In the genomic region with DNA sequence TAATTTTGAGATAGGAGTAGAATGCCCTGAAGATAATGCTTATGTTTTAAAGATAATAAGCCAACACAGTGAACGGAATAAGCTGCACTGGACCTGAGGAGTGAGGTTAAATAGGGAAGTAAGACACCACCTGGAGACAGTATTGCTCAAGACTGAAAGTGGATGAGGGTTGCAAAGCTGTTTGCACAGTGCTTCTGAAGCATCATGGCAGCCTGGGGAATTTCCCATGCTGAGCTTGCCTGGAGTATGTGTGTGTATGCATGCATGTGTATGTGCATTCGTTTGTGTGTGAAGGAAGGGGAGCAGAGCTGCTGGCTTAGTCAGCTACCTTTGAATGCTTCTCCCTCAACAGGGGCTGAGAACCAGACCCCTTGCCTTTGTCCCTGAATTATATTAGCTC, we compare ENCODE assay signal across 11 cellular contexts. TPM values are rescaled to one million over a fixed set of nuclear protein-coding genes. Genes with fewer than 3 reads are reported as not detected.
A peak's percentile ranks its signal among the peaks of the same experiment; 100 is the strongest.
DNase-seq lines count a peak whose midpoint lies in the region; ATAC-seq and TF ChIP-seq lines count a peak whose summit lies in the region.
"Had no signal": no experiment of that assay in that cellular context is flagged by ENCODE, and none has a peak within 500 bp of the region (broad histone marks: within the 10 kb centered on the region; RNA-seq: fewer than 3 reads in every experiment).

No MANE protein-coding gene starts in this region.

- H3K27me3 ChIP-seq in lower lobe of right lung (ENCODE audit: low read depth), result no peaks in the 10 kb centered on the region

- peaks cover 4% of the 10 kb centered on the region for H3K9me3 Mint-ChIP-seq in activated naive CD8-positive, alpha-beta T cell treated with anti-CD3 and anti-CD28 coated beads, Interleukin-2, amount 50 U/mL, for 24 hours

- H3K4me3 ChIP-seq in lower lobe of right lung, result no peak overlapping the region
- H3K4me3 ChIP-seq: SK-N-MC, skin epidermis had no signal

- H3K4me1 ChIP-seq in lower lobe of right lung, result no peaks in the 10 kb centered on the region

- no peak for TF ChIP-seq CTCF in lower lobe of right lung (IDR thresholded peaks at IDR 0.05)

- intact Hi-C loops in lower lobe of right lung (cut with DNase I), result no loop called here

- H3K36me3 ChIP-seq in lower lobe of right lung, result no peaks in the 10 kb centered on the region

- peaks cover 4% of the 10 kb centered on the region for H3K27me3 Mint-ChIP-seq in activated naive CD8-positive, alpha-beta T cell treated with anti-CD3 and anti-CD28 coated beads, Interleukin-2, amount 50 U/mL, for 24 hours

- DNase-seq in lower lobe of right lung, result peak; percentile 44
- DNase-seq in NCI-H1417 (lab: John Stamatoyannopoulos, UW), result no peak
- DNase-seq in COR-L47 (lab: John Stamatoyannopoulos, UW), result no peak
- DNase-seq in HT-29 (ENCODE audit: low spot score), result no peak
- no peak for DNase-seq in activated naive CD8-positive, alpha-beta T cell treated with anti-CD3 and anti-CD28 coated beads, Interleukin-2, amount 50 U/mL, for 24 hours
- DNase-seq: KG1 had no signal

- H3K36me3 Mint-ChIP-seq in activated naive CD8-positive, alpha-beta T cell treated with anti-CD3 and anti-CD28 coated beads, Interleukin-2, amount 50 U/mL, for 24 hours (ENCODE audit: low read depth), result no peaks in the 10 kb centered on the region

- peak; percentile 99 for ATAC-seq in GM18907 (IDR thresholded peaks at IDR 0.05; ENCODE audit: unreplicated experiment)
- peak; percentile 94 for ATAC-seq in GM21737 (IDR thresholded peaks at IDR 0.05; ENCODE audit: unreplicated experiment)
- peak; percentile 99 for ATAC-seq in HG03469 (IDR thresholded peaks at IDR 0.05; ENCODE audit: unreplicated experiment)
- peak; percentile 81 to 87 for ATAC-seq in lower lobe of right lung
- ATAC-seq in activated naive CD8-positive, alpha-beta T cell treated with anti-CD3 and anti-CD28 coated beads, Interleukin-2, amount 50 U/mL, for 24 hours, result no peak

- H3K9me3 ChIP-seq in lower lobe of right lung, result no peaks in the 10 kb centered on the region

- H3K27ac Mint-ChIP-seq in activated naive CD8-positive, alpha-beta T cell treated with anti-CD3 and anti-CD28 coated beads, Interleukin-2, amount 50 U/mL, for 24 hours, result no peak overlapping the region

- H3K4me3 Mint-ChIP-seq in activated naive CD8-positive, alpha-beta T cell treated with anti-CD3 and anti-CD28 coated beads, Interleukin-2, amount 50 U/mL, for 24 hours, result no peak overlapping the region

- H3K4me1 Mint-ChIP-seq in activated naive CD8-positive, alpha-beta T cell treated with anti-CD3 and anti-CD28 coated beads, Interleukin-2, amount 50 U/mL, for 24 hours, result no peaks in the 10 kb centered on the region

- no peak overlapping the region for H3K27ac ChIP-seq in lower lobe of right lung
- H3K27ac ChIP-seq: SK-N-MC, skin epidermis had no signal

RNA-seq across cellular contexts. Expression of gene BHLHE41, which starts 35.8 kb away (rescaled TPM):
- 125 TPM for total RNA-seq in lower lobe of right lung
- 79.8 and 82.7 TPM in 2 replicates for total RNA-seq in HT-29 (2014; rRNA removed; shearing (Covaris generic))
